14 cellular contexts compared by ENCODE assay signal in genomic region chr17:965311-965989, GRCh38. TPM values are rescaled to one million over a fixed set of nuclear protein-coding genes. Genes with fewer than 3 reads are reported as not detected.
A peak's percentile ranks its signal among the peaks of the same experiment; 100 is the strongest.
DNase-seq lines count a peak whose midpoint lies in the region; ATAC-seq and TF ChIP-seq lines count a peak whose summit lies in the region.
"Had no signal": no experiment of that assay in that cellular context is flagged by ENCODE, and none has a peak within 500 bp of the region (broad histone marks: within the 10 kb centered on the region; RNA-seq: fewer than 3 reads in every experiment).

No MANE protein-coding gene starts in this region.

- POLR2A ChIA-PET in Panc1 (lab: Charles Lee): no interaction called here

- no peaks in the 10 kb centered on the region for H3K36me3 ChIP-seq in Panc1 (ENCODE audit: control insufficient read depth, insufficient read depth, low read length)
- H3K36me3 ChIP-seq in neural progenitor cell: no peaks in the 10 kb centered on the region
- H3K36me3 ChIP-seq: colonic mucosa had no signal

- no peaks in the 10 kb centered on the region for H3K9me3 Mint-ChIP-seq in neural progenitor cell
- H3K9me3 Mint-ChIP-seq: activated CD8-positive, alpha-beta T cell treated with anti-CD3 and anti-CD28 coated beads for 36 hours; activated T-helper 2 cell treated with anti-CD3 and anti-CD28 coated beads, Interferon-gamma antibody, Interleukin-2, Interleukin-4, amounts not matched to agents 10 μg/mL and 5 μg/mL and 100 μg/mL, durations not matched to agents 14 hours and 24 hours and 36 hours had no signal

- no peak overlapping the region for H2AFZ ChIP-seq in neural progenitor cell (replicated peaks)

- peaks cover 53% of the 10 kb centered on the region for H4K20me1 ChIP-seq in neural progenitor cell (ENCODE audit: low read depth)

- intact Hi-C loops in Panc1 (cut with micrococcal nuclease; ENCODE audit: unreplicated experiment): no loop called here

- H3K9me3 ChIP-seq in Panc1 (ENCODE audit: control insufficient read depth, insufficient read depth, low read depth, low read length) (no peaks in the 10 kb centered on the region), neural progenitor cell (ENCODE audit: low read depth) (no peaks in the 10 kb centered on the region)
- H3K9me3 ChIP-seq: colonic mucosa had no signal

- no peaks in the 10 kb centered on the region for H3K27me3 ChIP-seq in Panc1 (ENCODE audit: control insufficient read depth, insufficient read depth, low read length)
- H3K27me3 ChIP-seq in neural progenitor cell: no peaks in the 10 kb centered on the region
- H3K27me3 ChIP-seq: colonic mucosa had no signal

- peaks cover 23% of the 10 kb centered on the region for H3K36me3 Mint-ChIP-seq in neural progenitor cell

- H3F3A ChIP-seq in neural progenitor cell (ENCODE audit: low read depth): peaks cover 32% of the 10 kb centered on the region

- H3K79me2 ChIP-seq in neural progenitor cell (ENCODE audit: low read depth): peaks cover 97% of the 10 kb centered on the region

- H3K27ac ChIP-seq in Panc1 (ENCODE audit: low read length) (peak overlapping the region; percentile 29), neural progenitor cell (peak overlapping the region; percentile 59)
- H3K27ac ChIP-seq: colonic mucosa had no signal

- H3K4me1 ChIP-seq in Panc1 (ENCODE audit: control insufficient read depth, insufficient read depth, low read length) (peaks cover 58% of the 10 kb centered on the region), neural progenitor cell (peaks cover 42% of the 10 kb centered on the region)
- H3K4me1 ChIP-seq: colonic mucosa had no signal

- peak overlapping the region; percentile 89 for H3K27ac Mint-ChIP-seq in neural progenitor cell
- H3K27ac Mint-ChIP-seq: activated CD8-positive, alpha-beta T cell treated with anti-CD3 and anti-CD28 coated beads for 36 hours; activated T-helper 2 cell treated with anti-CD3 and anti-CD28 coated beads, Interferon-gamma antibody, Interleukin-2, Interleukin-4, amounts not matched to agents 10 μg/mL and 5 μg/mL and 100 μg/mL, durations not matched to agents 14 hours and 24 hours and 36 hours had no signal

- H3K27me3 Mint-ChIP-seq in neural progenitor cell (ENCODE audit: insufficient read depth, low read depth): peaks cover 6% of the 10 kb centered on the region

- H3K4me2 ChIP-seq in neural progenitor cell: peak overlapping the region; percentile 46

- H3K4me3 ChIP-seq in Panc1 (ENCODE audit: low read depth in 2 of 2, low read length in 2 of 2) (no peak overlapping the region), neural progenitor cell (no peak overlapping the region)
- H3K4me3 ChIP-seq: colonic mucosa had no signal

- BruUV-seq in Panc1 (replicated peaks; lab: Mats Ljungman, UMichigan): no TSS peak

- 0 out of 2 replicates have a peak, but pooled peaks have one; percentile 39 for ATAC-seq in Panc1
- ATAC-seq: activated CD8-positive, alpha-beta T cell treated with anti-CD3 and anti-CD28 coated beads for 36 hours had no signal

- H3K4me3 Mint-ChIP-seq in neural progenitor cell: peak overlapping the region; percentile 3
- H3K4me3 Mint-ChIP-seq: activated CD8-positive, alpha-beta T cell treated with anti-CD3 and anti-CD28 coated beads for 36 hours had no signal

- CTCF ChIA-PET in Panc1 (lab: Charles Lee): no interaction called here

- TF ChIP-seq CTCF in Panc1 (IDR thresholded peaks at IDR 0.05) (no peak), neural progenitor cell (IDR thresholded peaks at IDR 0.05) (no peak)

- H3K4me1 Mint-ChIP-seq in neural progenitor cell: peaks cover 72% of the 10 kb centered on the region

- DNase-seq in EH (ENCODE audit: low read depth) (peak; percentile 50), Panc1 (ENCODE audit: low read depth, low spot score) (no peak), fibroblast of peridontal ligament (ENCODE audit: extremely low read depth) (peak; percentile 31), neural progenitor cell (ENCODE audit: low spot score) (no peak), NCI-H2171 treated with DMSO at 0.1 percent for 48 hours (lab: John Stamatoyannopoulos, UW) (no peak), NCI-H1930 (lab: John Stamatoyannopoulos, UW) (no peak)
- no peak for DNase-seq in activated CD8-positive, alpha-beta memory T cell treated with anti-CD3 and anti-CD28 coated beads for 24 hours
- DNase-seq in activated CD4-positive, CD25-positive, alpha-beta regulatory T cell treated with anti-CD3 and anti-CD28 coated beads, Interleukin-2, amount 50 U/mL, for 72 hours: no peak
- DNase-seq: activated CD8-positive, alpha-beta T cell treated with anti-CD3 and anti-CD28 coated beads for 36 hours; amniotic stem cell; colonic mucosa; Karpas-422; NCI-H1417 treated with DMSO at 0.1 percent for 48 hours had no signal

- in situ Hi-C loops in Panc1 (cut with HindIII; ENCODE audit: low pct_unique_long_range_greater_than_20kb, low sequenced_read_pairs): no loop called here

- no peak overlapping the region for H3K9ac ChIP-seq in neural progenitor cell

RNA-seq across cellular contexts. Expression of gene NXN, which starts 14.1 kb away (rescaled TPM):
- total RNA-seq in Panc1 (2021; ENCODE audit: unreplicated experiment) (126 TPM), neural progenitor cell (ENCODE audit: low replicate concordance) (35.9 and 69.4 TPM in 2 replicates)
- polyA plus RNA-seq in Panc1 (2012; ENCODE audit: insufficient read length): 134 TPM

RNA-seq across cellular contexts. Expression of gene TIMM22, which starts 31.5 kb away (rescaled TPM):
- total RNA-seq in Panc1 (2021; ENCODE audit: unreplicated experiment) (10.2 TPM), neural progenitor cell (ENCODE audit: low replicate concordance) (11.7 and 15.7 TPM in 2 replicates)
- 10.7 TPM for polyA plus RNA-seq in Panc1 (2012; ENCODE audit: insufficient read length)

Comparison
In these comparisons a context has a peak if more than half of its experiments do, and no peak if none do; other contexts are left out.
1. DNase-seq: peak in EH (single experiment) and fibroblast of peridontal ligament (single experiment); none in Panc1 (single experiment), neural progenitor cell (single experiment), NCI-H2171 treated with DMSO at 0.1 percent for 48 hours (single experiment), activated CD8-positive, alpha-beta memory T cell treated with anti-CD3 and anti-CD28 coated beads for 24 hours (single experiment), NCI-H1930 (0 of 2) and activated CD4-positive, CD25-positive, alpha-beta regulatory T cell treated with anti-CD3 and anti-CD28 coated beads, Interleukin-2, amount 50 U/mL, for 72 hours (single experiment).